ENCODE assay signal across 13 cellular contexts in genomic region chr12:124761876-124762275, GRCh38.
DNase-seq lines count a peak whose midpoint lies in the region; ATAC-seq, FAIRE-seq and TF ChIP-seq lines count a peak whose summit lies in the region.
"Had no signal": no experiment of that assay in that cellular context is flagged by ENCODE, and none has a peak within 500 bp of the region (broad histone marks: within the 10 kb centered on the region; RNA-seq: fewer than 3 reads in every experiment).

No MANE protein-coding gene starts in this region.

- no peak overlapping the region for H2BK12ac ChIP-seq in H1 (ENCODE audit: low read depth, low read length)

- H2AFZ ChIP-seq in H1 (ENCODE audit: low read length), result no peak overlapping the region

- peak; percentile 18 for ATAC-seq in Panc1
- ATAC-seq in HG02623 (IDR thresholded peaks at IDR 0.05; ENCODE audit: unreplicated experiment), result no peak
- ATAC-seq: pancreas had no signal

- in situ Hi-C loops in Panc1 (cut with HindIII; ENCODE audit: low pct_unique_long_range_greater_than_20kb, low sequenced_read_pairs), result no loop called here

- intact Hi-C loops in Panc1 (cut with micrococcal nuclease; ENCODE audit: unreplicated experiment), result loop anchor here (10.0 kb wide), 1 partner anchor 197 kb away; the partner anchor contains the start of gene NCOR2

- H3K56ac ChIP-seq in H1 (replicated peaks; ENCODE audit: insufficient read length, low read depth, low read length), result no peak overlapping the region

- H2BK120ac ChIP-seq in H1 (replicated peaks; ENCODE audit: low read depth, low read length), result no peak overlapping the region

- H2BK20ac ChIP-seq in H1 (ENCODE audit: low read length), result no peak overlapping the region

- H3K27me3 ChIP-seq in Panc1 (ENCODE audit: control insufficient read depth, insufficient read depth, low read length) (no peaks in the 10 kb centered on the region), H1 (replicated peaks in 1 of 4; ENCODE audit: control insufficient read depth in 3 of 4, extremely low read depth in 1 of 4, insufficient read depth in 3 of 4, low read length in 3 of 4) (no peaks in the 10 kb centered on the region; a peak in 1 of 7 replicates)
- H3K27me3 ChIP-seq: pancreas, tibial artery had no signal

- H3K9ac ChIP-seq in H1 (replicated peaks in 1 of 4; ENCODE audit: extremely low read depth in 1 of 4, low read depth in 3 of 4, low read length in 3 of 4), result no peak overlapping the region

- H3K18ac ChIP-seq in H1 (ENCODE audit: extremely low read depth, low read length), result no peak overlapping the region

- no peaks in the 10 kb centered on the region for H3K36me3 ChIP-seq in Panc1 (ENCODE audit: control insufficient read depth, insufficient read depth, low read length)
- H3K36me3 ChIP-seq in H1 (ENCODE audit: control insufficient read depth in 2 of 4, insufficient read depth in 4 of 4, low read length in 3 of 4), result no peaks in the 10 kb centered on the region
- H3K36me3 ChIP-seq: pancreas, tibial artery had no signal

- H4K5ac ChIP-seq in H1 (ENCODE audit: insufficient read length, low read depth, low read length), result no peak overlapping the region

- H4K20me1 ChIP-seq in H1 (replicated peaks in 1 of 2; ENCODE audit: control insufficient read depth in 1 of 2, insufficient read depth in 2 of 2, low read length in 2 of 2), result no peaks in the 10 kb centered on the region

- POLR2A ChIA-PET in Panc1 (lab: Charles Lee), result interaction anchor here (0.6 kb wide), 1 partner anchor 66 kb away, joined by 3 read pairs; no protein-coding TSS in a partner anchor
- POLR2A ChIA-PET in H1 (lab: Charles Lee; ENCODE audit: partially characterized antibody), result interaction anchor here (0.7 to 1.1 kb wide), 2 partner anchors 12 to 241 kb away, joined by 3 read pairs; no protein-coding TSS in a partner anchor

- peaks cover 20% of the 10 kb centered on the region for H3K4me1 ChIP-seq in Panc1 (ENCODE audit: control insufficient read depth, insufficient read depth, low read length)
- peaks cover 0 to 5% (median 0%) of the 10 kb centered on the region in 4 experiments; a peak in 1 of 7 replicates for H3K4me1 ChIP-seq in H1 (replicated peaks in 1 of 4; ENCODE audit: control insufficient read depth in 3 of 4, insufficient read depth in 4 of 4, low read length in 3 of 4)

- TF ChIP-seq CTCF in Panc1 (IDR thresholded peaks at IDR 0.05) (no peak), H1 (IDR thresholded peaks at IDR 0.05; ENCODE audit: control extremely low read depth in 1 of 3, insufficient read depth in 1 of 3, low read depth in 1 of 3, low read length in 3 of 3) (no peak)

- H4K91ac ChIP-seq in H1 (replicated peaks; ENCODE audit: insufficient read length, low read length), result no peak overlapping the region

- no peak for TF ChIP-seq POLR2A in H1 (IDR thresholded peaks at IDR 0.05; ENCODE audit: control extremely low read depth in 1 of 2, low read depth in 2 of 2, low read length in 2 of 2)

- no peak for TF ChIP-seq EP300 in H1 (IDR thresholded peaks at IDR 0.05; ENCODE audit: borderline replicate concordance in 1 of 2, low read depth in 2 of 2, low read length in 2 of 2)

- H3K4me2 ChIP-seq in H1 (ENCODE audit: insufficient read depth in 1 of 2, low read depth in 2 of 2, low read length in 2 of 2), result no peak overlapping the region

- H2BK15ac ChIP-seq in H1 (ENCODE audit: low read length), result no peak overlapping the region

- peak overlapping the region; percentile 48; the same call in 1 of the 2 replicates for H3K27ac ChIP-seq in Panc1 (ENCODE audit: low read length)
- H3K27ac ChIP-seq in H1 (ENCODE audit: low read depth, low read length), result no peak overlapping the region
- H3K27ac ChIP-seq: epithelial cell of prostate, pancreas, tibial artery had no signal

- H3K4me3 ChIP-seq in Panc1 (ENCODE audit: low read depth in 2 of 2, low read length in 2 of 2), result no peak overlapping the region
- no peak overlapping the region for H3K4me3 ChIP-seq in H1 (ENCODE audit: extremely low read depth in 1 of 4, insufficient read depth in 2 of 4, low read depth in 3 of 4, low read length in 4 of 4)
- H3K4me3 ChIP-seq: pancreas, tibial artery had no signal

- H3K79me1 ChIP-seq in H1 (ENCODE audit: low read depth, low read length), result no peaks in the 10 kb centered on the region; the same call in 1 of the 2 replicates

- no peak overlapping the region for H2BK5ac ChIP-seq in H1 (ENCODE audit: low read depth, low read length)

- H3K14ac ChIP-seq in H1 (ENCODE audit: insufficient read length), result no peak overlapping the region

- H4K8ac ChIP-seq in H1 (ENCODE audit: extremely low read depth, insufficient read depth, low read length), result no peak overlapping the region

- H3K23me2 ChIP-seq in H1 (ENCODE audit: low read depth, low read length), result no peaks in the 10 kb centered on the region

- no peaks in the 10 kb centered on the region for H3K79me2 ChIP-seq in H1 (ENCODE audit: control insufficient read depth in 1 of 2, insufficient read depth in 2 of 2, low read length in 2 of 2)

- no peak for FAIRE-seq in H1 (lab: Jason Lieb, UNC)
- FAIRE-seq: pancreas had no signal

- no peak overlapping the region for H3K4ac ChIP-seq in H1 (replicated peaks; ENCODE audit: insufficient read length, low read depth, low read length)

- H3K9me3 ChIP-seq in Panc1 (ENCODE audit: control insufficient read depth, insufficient read depth, low read depth, low read length) (peaks cover 13% of the 10 kb centered on the region; the same call in 1 of the 2 replicates), H1 (ENCODE audit: insufficient read depth in 2 of 2, low read depth in 1 of 2, low read length in 1 of 2) (peaks cover 13 to 17% of the 10 kb centered on the region in 2 experiments)
- H3K9me3 ChIP-seq: pancreas had no signal

- no peak overlapping the region for H3K23ac ChIP-seq in H1 (ENCODE audit: insufficient read length)

- peak; percentile 8 for DNase-seq in NK-92 treated with Interleukin-12 subunit alpha and Interleukin-12 subunit beta, amount 100 ng/mL, for 24 hours (lab: John Stamatoyannopoulos, UW)
- DNase-seq in NK-92 (lab: John Stamatoyannopoulos, UW; ENCODE audit: unreplicated experiment), result no peak
- DNase-seq in Panc1 (ENCODE audit: low read depth, low spot score), result no peak
- no peak for DNase-seq in H1 (ENCODE audit: low read depth in 1 of 2, low spot score in 2 of 2)
- peak; percentile 33 to 36 for DNase-seq in stimulated activated CD4-positive, alpha-beta T cell treated with anti-CD3 and anti-CD28 coated beads, Interleukin-2, amount 100 ng/mL, for 48 hours
- DNase-seq in HPDE6-E6E7 (ENCODE audit: extremely low spot score), result no peak
- no peak for DNase-seq in NCI-H1105 treated with DMSO at 0.1 percent for 48 hours (lab: John Stamatoyannopoulos, UW)
- DNase-seq: DMS153, NCI-H1436, tibial artery had no signal

- CTCF ChIA-PET in Panc1 (lab: Charles Lee) (interaction anchor here (0.5 kb wide), 1 partner anchor 63 kb away, joined by 7 read pairs; no protein-coding TSS in a partner anchor), H1 (lab: Charles Lee; ENCODE audit: partially characterized antibody) (interaction anchor here (0.7 to 9.3 kb wide), 11 partner anchors 9 to 729 kb away, joined by 3 to 159 read pairs (median 4); no protein-coding TSS in a partner anchor)

- TF ChIP-seq RAD21 in H1 (IDR thresholded peaks at IDR 0.05 in 1 of 2, conservative IDR thresholded peaks at IDR 0.05 in 1 of 2; ENCODE audit: low read depth in 2 of 2, low read length in 2 of 2), result no peak

- no TSS peak for BruUV-seq in Panc1 (replicated peaks; lab: Mats Ljungman, UMichigan)

- 92% methylated on average over 4 of the region's 4 CpGs; no CpG with 5 or more reads in 1 of the 2 experiments for WGBS in H1 (ENCODE audit: extremely low coverage in 1 of 2, insufficient coverage in 1 of 2, insufficient read length in 1 of 2, insufficient replicate concordance in 2 of 2, low coverage in 1 of 2, low lambda C conversion rate in 2 of 2, missing lambda C conversion rate in 1 of 2), 2 experiments

- H2AK5ac ChIP-seq in H1 (ENCODE audit: low read depth, low read length), result 0 out of 2 replicates have a peak overlapping the region, but pooled peaks have one; percentile 54

TF ChIP-seq in H1, 55 proteins besides CTCF, POLR2A, EP300 and RAD21:
- TF ChIP-seq FOSL1 (IDR thresholded peaks at IDR 0.05; ENCODE audit: insufficient read depth, low read depth, low read length), result no peak
- no peak for TF ChIP-seq HDAC6 (IDR thresholded peaks at IDR 0.05; ENCODE audit: low read depth, low read length)
- TF ChIP-seq E2F6 (IDR thresholded peaks at IDR 0.05), result no peak
- TF ChIP-seq ZNF274 (IDR thresholded peaks at IDR 0.05; ENCODE audit: borderline replicate concordance, extremely low read depth, low read length), result no peak
- no peak for TF ChIP-seq RFX5 (IDR thresholded peaks at IDR 0.05; ENCODE audit: borderline replicate concordance, low read depth, low read length)
- no peak for TF ChIP-seq JUN (IDR thresholded peaks at IDR 0.05; ENCODE audit: low read depth, low read length)
- no peak for TF ChIP-seq KDM1A (IDR thresholded peaks at IDR 0.05; ENCODE audit: borderline replicate concordance, low read length)
- TF ChIP-seq BRCA1 (IDR thresholded peaks at IDR 0.05; ENCODE audit: low read depth, low read length), result no peak
- no peak for TF ChIP-seq BCL11A (IDR thresholded peaks at IDR 0.05; ENCODE audit: low read depth in 2 of 2, low read length in 2 of 2)
TF ChIP-seq in H1: peak in this region for 0.

Comparison
In these comparisons a context has a peak if more than half of its experiments do, and no peak if none do; other contexts are left out.
1. DNase-seq: peak in NK-92 treated with Interleukin-12 subunit alpha and Interleukin-12 subunit beta, amount 100 ng/mL, for 24 hours (single experiment) and stimulated activated CD4-positive, alpha-beta T cell treated with anti-CD3 and anti-CD28 coated beads, Interleukin-2, amount 100 ng/mL, for 48 hours (2 of 2); none in NK-92 (single experiment), Panc1 (single experiment), H1 (0 of 2), HPDE6-E6E7 (single experiment) and NCI-H1105 treated with DMSO at 0.1 percent for 48 hours (single experiment).